ENCODE assay signal across 19 cellular contexts in genomic region chr6:2225422-2226392, GRCh38. TPM values are rescaled to one million over a fixed set of nuclear protein-coding genes. Genes with fewer than 3 reads are reported as not detected.
DNase-seq lines count a peak whose midpoint lies in the region; ATAC-seq, FAIRE-seq and TF ChIP-seq lines count a peak whose summit lies in the region.
"Had no signal": no experiment of that assay in that cellular context is flagged by ENCODE, and none has a peak within 500 bp of the region (broad histone marks: within the 10 kb centered on the region; RNA-seq: fewer than 3 reads in every experiment).

No MANE protein-coding gene starts in this region.

- ATAC-seq in mucosa of descending colon (peak; percentile 85), upper lobe of right lung (no peak)
- ATAC-seq: activated T-cell treated with anti-CD3 and anti-CD28 coated beads, Interleukin-2, amount 50 U/mL, for 4 hours; gastrocnemius medialis; Panc1 had no signal

- no peak overlapping the region for H3K27ac ChIP-seq in upper lobe of right lung
- H3K27ac ChIP-seq: BLaER1, gastrocnemius medialis had no signal

- H3K4me1 ChIP-seq in mucosa of descending colon (ENCODE audit: low read depth) (peaks cover 21% of the 10 kb centered on the region), upper lobe of right lung (peaks cover 5% of the 10 kb centered on the region)
- H3K4me1 ChIP-seq: gastrocnemius medialis had no signal

- no peaks in the 10 kb centered on the region for H3K36me3 ChIP-seq in mucosa of descending colon (ENCODE audit: low read depth)
- H3K36me3 ChIP-seq in upper lobe of right lung, result no peaks in the 10 kb centered on the region
- H3K36me3 ChIP-seq: BLaER1, gastrocnemius medialis had no signal

- DNase-seq in GM03348 (ENCODE audit: low spot score) (peak; percentile 16), MV-4-11 (lab: John Stamatoyannopoulos, UW) (peak; percentile 48), mucosa of descending colon (peak in 1 of 3 donors; percentile 38), AML-193 (lab: John Stamatoyannopoulos, UW) (no peak), upper lobe of right lung (no peak), NOMO-1 (lab: John Stamatoyannopoulos, UW; ENCODE audit: unreplicated experiment in 2 of 2) (no peak)
- DNase-seq in activated CD8-positive, alpha-beta memory T cell treated with anti-CD3 and anti-CD28 coated beads, Interleukin-2, amount 50 U/mL, for 48 hours, result no peak
- DNase-seq: activated CD4-positive, alpha-beta T cell treated with anti-CD3 and anti-CD28 coated beads for 4 hours; activated T-cell treated with anti-CD3 and anti-CD28 coated beads, Interleukin-2, amount 50 U/mL, for 4 hours; gastrocnemius medialis; naive B cell; NCI-H2227 treated with DMSO at 0.1 percent for 48 hours; stimulated activated CD4-positive, alpha-beta T cell treated with anti-CD3 and anti-CD28 coated beads, Interleukin-4, amount 100 ng/mL, for 24 hours; stimulated activated naive CD4-positive, alpha-beta T cell had no signal

- FAIRE-seq in colon (lab: Jason Lieb, UNC), result peak; percentile 66
- FAIRE-seq: H54, islet of Langerhans had no signal

- H3K9me3 ChIP-seq in mucosa of descending colon (no peaks in the 10 kb centered on the region), upper lobe of right lung (no peaks in the 10 kb centered on the region)
- H3K9me3 ChIP-seq: gastrocnemius medialis had no signal

- TF ChIP-seq CTCF in mucosa of descending colon (IDR thresholded peaks at IDR 0.05) (no peak), upper lobe of right lung (IDR thresholded peaks at IDR 0.05) (no peak)

- H3K27me3 ChIP-seq in upper lobe of right lung, result no peaks in the 10 kb centered on the region
- H3K27me3 ChIP-seq: BLaER1, gastrocnemius medialis had no signal

- intact Hi-C loops in mucosa of descending colon (cut with DNase I, micrococcal nuclease), result no loop called here
- intact Hi-C loops in upper lobe of right lung (cut with DNase I), result no loop called here

- H3K4me3 ChIP-seq in mucosa of descending colon (no peak overlapping the region), upper lobe of right lung (no peak overlapping the region)
- H3K4me3 ChIP-seq: BLaER1, gastrocnemius medialis had no signal

RNA-seq across cellular contexts. Expression of gene GMDS, which starts 19.7 kb away (rescaled TPM):
- 100 to 1,000 TPM in 2 of 3 donors, 10 to 100 TPM in 1; 68.0 to 228 (median 135) TPM for total RNA-seq in mucosa of descending colon
- total RNA-seq in upper lobe of right lung, result 12.2 TPM

Comparison
In these comparisons a context has a peak if more than half of its experiments do, and no peak if none do; other contexts are left out.
1. DNase-seq: peak in GM03348 (single experiment) and MV-4-11 (single experiment); none in activated CD8-positive, alpha-beta memory T cell treated with anti-CD3 and anti-CD28 coated beads, Interleukin-2, amount 50 U/mL, for 48 hours (single experiment), AML-193 (0 of 2), upper lobe of right lung (single experiment) and NOMO-1 (0 of 2).